6 cellular contexts compared by ENCODE assay signal in the genomic region with DNA sequence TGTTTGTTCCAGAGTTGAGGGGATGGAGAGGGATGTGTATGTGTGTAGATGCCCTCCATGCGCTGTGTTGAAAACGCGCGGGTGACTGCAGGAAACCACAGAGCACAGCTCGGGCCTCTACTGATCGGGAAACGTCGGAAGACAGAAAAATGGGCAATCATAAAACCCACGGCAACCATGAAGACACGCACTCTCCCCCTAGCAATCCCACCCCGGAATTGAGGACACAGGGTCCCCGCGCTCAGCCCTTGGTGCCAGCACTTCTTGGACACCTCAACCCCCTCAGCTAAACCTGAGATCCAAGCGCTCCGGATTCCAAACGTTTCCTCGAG. TPM values are rescaled to one million over a fixed set of nuclear protein-coding genes. Genes with fewer than 3 reads are reported as not detected.
A peak's percentile ranks its signal among the peaks of the same experiment; 100 is the strongest.
DNase-seq lines count a peak whose midpoint lies in the region; ATAC-seq and TF ChIP-seq lines count a peak whose summit lies in the region.

No MANE protein-coding gene starts in this region.

- H3K4me2 ChIP-seq in OCI-LY3 (ENCODE audit: low read length), result peak overlapping the region; percentile 85

- H3K9me3 ChIP-seq in OCI-LY3 (ENCODE audit: insufficient read depth, low read length) (no peaks in the 10 kb centered on the region), testis (no peaks in the 10 kb centered on the region)

- H3K4me3 ChIP-seq in OCI-LY3 (ENCODE audit: low read length) (peak overlapping the region; percentile 86), testis (peak overlapping the region; percentile 75 to 76)

- no peak for DNase-seq in foreskin keratinocyte
- DNase-seq in testis, result peak; percentile 36
- DNase-seq in DMS153 treated with DMSO at 0.1 percent for 48 hours (lab: John Stamatoyannopoulos, UW; ENCODE audit: unreplicated experiment), result no peak
- DNase-seq in hypothalamus (lab: John Stamatoyannopoulos, UW), result no peak

- ATAC-seq in GM19324 (IDR thresholded peaks at IDR 0.05; ENCODE audit: low FRiP score, unreplicated experiment) (peak; percentile 13), foreskin keratinocyte (peak; percentile 31)

- intact Hi-C loops in testis (cut with DNase I; ENCODE audit: low total_unique reads), result loop anchor here (10.0 kb wide), 1 partner anchor 276 kb away; no protein-coding TSS in a partner anchor

- peaks cover 75% of the 10 kb centered on the region for H3K79me2 ChIP-seq in OCI-LY3 (ENCODE audit: low read length)

- H2AFZ ChIP-seq in OCI-LY3 (ENCODE audit: low read depth, low read length), result peak overlapping the region; percentile 74

- H3K4me1 ChIP-seq in OCI-LY3 (ENCODE audit: low read length) (peaks cover 32% of the 10 kb centered on the region), foreskin keratinocyte (peaks cover 16% of the 10 kb centered on the region), testis (peaks cover 13% of the 10 kb centered on the region)

- TF ChIP-seq CTCF in OCI-LY3 (IDR thresholded peaks at IDR 0.05; ENCODE audit: low read depth, low read length) (no peak), foreskin keratinocyte (conservative IDR thresholded peaks at IDR 0.05) (no peak), testis (IDR thresholded peaks at IDR 0.05) (no peak)

- no peak for TF ChIP-seq POLR2A in testis (IDR thresholded peaks at IDR 0.05)

- H3K27me3 ChIP-seq in OCI-LY3 (ENCODE audit: low read depth, low read length) (no peaks in the 10 kb centered on the region), foreskin keratinocyte (no peaks in the 10 kb centered on the region), testis (no peaks in the 10 kb centered on the region)

- H3K27ac ChIP-seq in OCI-LY3 (ENCODE audit: low read length), result peak overlapping the region; percentile 76
- H3K27ac ChIP-seq in foreskin keratinocyte, result peak overlapping the region; percentile 68
- peak overlapping the region; percentile 62 to 74 for H3K27ac ChIP-seq in testis

- 0% methylated on average over 12 to 17 of the region's 17 CpGs for WGBS in testis, 2 donors

- H3K9ac ChIP-seq in OCI-LY3 (ENCODE audit: low read length), result peak overlapping the region; percentile 85

- H4K20me1 ChIP-seq in OCI-LY3 (ENCODE audit: insufficient read depth, low read length), result no peaks in the 10 kb centered on the region

- peaks cover 32% of the 10 kb centered on the region for H3K36me3 ChIP-seq in OCI-LY3 (replicated peaks; ENCODE audit: low read depth, low read length)
- no peaks in the 10 kb centered on the region for H3K36me3 ChIP-seq in testis (ENCODE audit: low read depth, missing control alignments)

RNA-seq across cellular contexts. Expression of gene UQCC3, which starts 0.2 kb away (rescaled TPM):
- 17.2 and 18.2 TPM in 2 replicates for total RNA-seq in foreskin keratinocyte
- 23.0 and 24.4 TPM in 2 replicates for polyA plus RNA-seq in foreskin keratinocyte
- 1 to 10 TPM; 8.0 to 8.1 TPM for total RNA-seq in testis
- polyA plus RNA-seq in testis (ENCODE audit: insufficient read depth, low read depth, low replicate concordance), result 4.2 TPM

RNA-seq across cellular contexts. Expression of gene LBHD1, which starts 0.8 kb away (rescaled TPM):
- 4.9 and 6.5 TPM in 2 replicates for total RNA-seq in foreskin keratinocyte
- polyA plus RNA-seq in foreskin keratinocyte, result 5.0 and 6.9 TPM in 2 replicates
- 10 to 100 TPM in 1 of 2 donors, 1 to 10 TPM in 1; 8.2 to 11.6 TPM for total RNA-seq in testis
- polyA plus RNA-seq in testis (ENCODE audit: insufficient read depth, low read depth, low replicate concordance), result 11.1 TPM

RNA-seq across cellular contexts. Expression of gene CSKMT, which starts 6.1 kb away (rescaled TPM):
- total RNA-seq in foreskin keratinocyte, result 36.6 and 49.2 TPM in 2 replicates
- 11.8 and 13.6 TPM in 2 replicates for polyA plus RNA-seq in foreskin keratinocyte
- total RNA-seq in testis, result 1 to 10 TPM; 2.4 to 3.7 TPM
- 2.0 TPM for polyA plus RNA-seq in testis (ENCODE audit: insufficient read depth, low read depth, low replicate concordance)

RNA-seq across cellular contexts. Expression of gene C11orf98, which starts 6.2 kb away (rescaled TPM):
- total RNA-seq in foreskin keratinocyte, result 89.3 and 111 TPM in 2 replicates
- polyA plus RNA-seq in foreskin keratinocyte, result 160 and 179 TPM in 2 replicates
- 10 to 100 TPM; 39.3 to 62.8 TPM for total RNA-seq in testis
- 100 TPM for polyA plus RNA-seq in testis (ENCODE audit: insufficient read depth, low read depth, low replicate concordance)

RNA-seq across cellular contexts. Expression of gene UBXN1, which starts 7.6 kb away (rescaled TPM):
- total RNA-seq in foreskin keratinocyte, result 75.7 and 89.8 TPM in 2 replicates
- polyA plus RNA-seq in foreskin keratinocyte, result 146 and 150 TPM in 2 replicates
- 100 to 1,000 TPM; 173 to 190 TPM for total RNA-seq in testis
- 196 TPM for polyA plus RNA-seq in testis (ENCODE audit: insufficient read depth, low read depth, low replicate concordance)
